ENCODE assay signal across 11 cellular contexts in genomic region chr14:101512396-101512695, GRCh38. TPM values are rescaled to one million over a fixed set of nuclear protein-coding genes. Genes with fewer than 3 reads are reported as not detected.
"Had no signal": no experiment of that assay in that cellular context is flagged by ENCODE, and none has a peak within 500 bp of the region (broad histone marks: within the 10 kb centered on the region; RNA-seq: fewer than 3 reads in every experiment).

No MANE protein-coding gene starts in this region.

- FAIRE-seq: HepG2 had no signal

- H3K36me3 Mint-ChIP-seq: IgD-negative memory B cell had no signal

- H3K4me3 Mint-ChIP-seq: GM23338, HFFc6, IgD-negative memory B cell had no signal

- H3K4me3 ChIP-seq: GM23338, HAP-1 had no signal

- H2AFZ ChIP-seq: GM23338 had no signal

- H3K36me3 ChIP-seq: HAP-1 had no signal

- H3K4me2 ChIP-seq: GM23338 had no signal

- DNase-seq: H7, HFFc6, KBM-7 had no signal

- H3K4me1 ChIP-seq: HAP-1 had no signal

- H3K9me3 ChIP-seq: HAP-1 had no signal

- H3K27ac Mint-ChIP-seq: GM23338, HFFc6, IgD-negative memory B cell had no signal

- ATAC-seq: GM23338, HCT116, HepG2 had no signal

- H3K27ac ChIP-seq: HL-60 had no signal

- H3K4me1 Mint-ChIP-seq: GM23338, IgD-negative memory B cell had no signal

RNA-seq across cellular contexts. Expression of gene DIO3, which starts 48.9 kb away (rescaled TPM):
- total RNA-seq: H4, HepG2, HFFc6, HT1080 had no signal
- polyA plus RNA-seq: HepG2, IgD-negative memory B cell had no signal
